In genomic region chr11:9565822-9566560, GRCh38 we compare ENCODE assay signal across 1 cellular context.
A peak's percentile ranks its signal among the peaks of the same experiment; 100 is the strongest.
TF ChIP-seq lines count a peak whose summit lies in the region.

No MANE protein-coding gene starts in this region.

TF ChIP-seq in HepG2, 621 proteins besides CTCF, POLR2A, EP300 and RAD21 (continued from another document and continues in another):
- no peak for TF ChIP-seq ZNF7 (CRISPR knock-in tag; IDR thresholded peaks at IDR 0.05)
- TF ChIP-seq, protein P1, sequence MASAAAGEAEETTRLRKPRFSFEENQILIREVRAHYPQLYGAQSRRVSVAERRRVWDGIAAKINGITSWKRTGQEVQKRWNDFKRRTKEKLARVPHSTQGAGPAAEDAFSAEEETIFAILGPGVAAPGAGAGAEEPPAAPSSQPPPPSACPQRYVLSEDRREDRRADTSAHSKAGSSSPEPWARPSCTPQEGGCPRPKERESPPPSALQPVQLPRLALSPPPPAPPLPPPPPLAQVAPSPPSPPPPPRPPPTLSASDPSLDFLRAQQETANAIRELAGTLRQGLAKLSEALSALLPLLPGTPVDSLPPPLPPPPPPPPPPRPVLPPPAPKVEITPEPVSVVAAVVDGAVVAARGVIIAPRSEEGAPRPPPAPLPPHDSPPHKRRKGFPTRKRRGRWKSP (CRISPR knock-in tag; IDR thresholded peaks at IDR 0.05) = no peak
- TF ChIP-seq, protein P2, sequence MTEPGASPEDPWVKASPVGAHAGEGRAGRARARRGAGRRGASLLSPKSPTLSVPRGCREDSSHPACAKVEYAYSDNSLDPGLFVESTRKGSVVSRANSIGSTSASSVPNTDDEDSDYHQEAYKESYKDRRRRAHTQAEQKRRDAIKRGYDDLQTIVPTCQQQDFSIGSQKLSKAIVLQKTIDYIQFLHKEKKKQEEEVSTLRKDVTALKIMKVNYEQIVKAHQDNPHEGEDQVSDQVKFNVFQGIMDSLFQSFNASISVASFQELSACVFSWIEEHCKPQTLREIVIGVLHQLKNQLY (CRISPR knock-in tag; IDR thresholded peaks at IDR 0.05) = 0 out of 2 replicates have a peak, but pooled peaks have one; percentile 23
- TF ChIP-seq AGO2 (optimal IDR thresholded peaks at IDR 0.05; ENCODE audit: low read depth, low read length) = no peak
- no peak for TF ChIP-seq PHF8 (CRISPR knock-in tag; IDR thresholded peaks at IDR 0.05)
- peak; percentile 99 for TF ChIP-seq FOSL2 (CRISPR knock-in tag; IDR thresholded peaks at IDR 0.05)
- TF ChIP-seq FUBP1 (CRISPR knock-in tag; IDR thresholded peaks at IDR 0.05; ENCODE audit: borderline replicate concordance) = no peak
- peak; percentile 85; the same call in 1 of the 3 replicates for TF ChIP-seq MXI1 (IDR thresholded peaks at IDR 0.05; ENCODE audit: borderline replicate concordance, low read depth, low read length)
- 0 out of 2 replicates have a peak, but pooled peaks have one; percentile 63 for TF ChIP-seq KLF9 (CRISPR knock-in tag; IDR thresholded peaks at IDR 0.05; ENCODE audit: low read depth)
- peak; percentile 48; the same call in 1 of the 2 replicates for TF ChIP-seq KLF6 (CRISPR knock-in tag; IDR thresholded peaks at IDR 0.05)
- peak; percentile 50; the same call in 1 of the 2 replicates for TF ChIP-seq ZNF614 (CRISPR knock-in tag; IDR thresholded peaks at IDR 0.05; ENCODE audit: borderline replicate concordance)
- TF ChIP-seq MED1 (CRISPR knock-in tag; IDR thresholded peaks at IDR 0.05) = peak; percentile 92
- TF ChIP-seq ETV5 (CRISPR knock-in tag; IDR thresholded peaks at IDR 0.05; ENCODE audit: borderline replicate concordance) = peak; percentile 84
- TF ChIP-seq HOXD1 (CRISPR knock-in tag; IDR thresholded peaks at IDR 0.05) = no peak
- TF ChIP-seq, protein P3, sequence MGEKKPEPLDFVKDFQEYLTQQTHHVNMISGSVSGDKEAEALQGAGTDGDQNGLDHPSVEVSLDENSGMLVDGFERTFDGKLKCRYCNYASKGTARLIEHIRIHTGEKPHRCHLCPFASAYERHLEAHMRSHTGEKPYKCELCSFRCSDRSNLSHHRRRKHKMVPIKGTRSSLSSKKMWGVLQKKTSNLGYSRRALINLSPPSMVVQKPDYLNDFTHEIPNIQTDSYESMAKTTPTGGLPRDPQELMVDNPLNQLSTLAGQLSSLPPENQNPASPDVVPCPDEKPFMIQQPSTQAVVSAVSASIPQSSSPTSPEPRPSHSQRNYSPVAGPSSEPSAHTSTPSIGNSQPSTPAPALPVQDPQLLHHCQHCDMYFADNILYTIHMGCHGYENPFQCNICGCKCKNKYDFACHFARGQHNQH (CRISPR knock-in tag; IDR thresholded peaks at IDR 0.05) = peak; percentile 74; the same call in 1 of the 2 replicates
- no peak for TF ChIP-seq CHCHD3 (CRISPR knock-in tag; IDR thresholded peaks at IDR 0.05)
- TF ChIP-seq MTA3 (CRISPR knock-in tag; IDR thresholded peaks at IDR 0.05) = no peak
- peak in 1 of 2 experiments; percentile 23; a peak in 1 of 4 replicates for TF ChIP-seq ATF4 (CRISPR knock-in tag; IDR thresholded peaks at IDR 0.05)
- 0 out of 2 replicates have a peak, but pooled peaks have one; percentile 26 for TF ChIP-seq MYC (CRISPR knock-in tag; IDR thresholded peaks at IDR 0.05; ENCODE audit: borderline replicate concordance)
- no peak for TF ChIP-seq RFXANK (CRISPR knock-in tag; IDR thresholded peaks at IDR 0.05)
- TF ChIP-seq ZMAT5 (CRISPR knock-in tag; IDR thresholded peaks at IDR 0.05; ENCODE audit: borderline replicate concordance, low read depth) = no peak
- peak; percentile 87 for TF ChIP-seq ARID5B (CRISPR knock-in tag; IDR thresholded peaks at IDR 0.05)
- TF ChIP-seq ZNF33A (CRISPR knock-in tag; IDR thresholded peaks at IDR 0.05; ENCODE audit: borderline replicate concordance) = no peak
- no peak for TF ChIP-seq CHD4 (IDR thresholded peaks at IDR 0.05; ENCODE audit: borderline replicate concordance, low read length)
- TF ChIP-seq ZNF230 (CRISPR knock-in tag; IDR thresholded peaks at IDR 0.05) = no peak
- no peak for TF ChIP-seq CBX2 (IDR thresholded peaks at IDR 0.05; ENCODE audit: low read depth, low read length)
- TF ChIP-seq CBX2 (CRISPR knock-in tag; IDR thresholded peaks at IDR 0.05; ENCODE audit: low read depth) = no peak
- TF ChIP-seq, protein P4, sequence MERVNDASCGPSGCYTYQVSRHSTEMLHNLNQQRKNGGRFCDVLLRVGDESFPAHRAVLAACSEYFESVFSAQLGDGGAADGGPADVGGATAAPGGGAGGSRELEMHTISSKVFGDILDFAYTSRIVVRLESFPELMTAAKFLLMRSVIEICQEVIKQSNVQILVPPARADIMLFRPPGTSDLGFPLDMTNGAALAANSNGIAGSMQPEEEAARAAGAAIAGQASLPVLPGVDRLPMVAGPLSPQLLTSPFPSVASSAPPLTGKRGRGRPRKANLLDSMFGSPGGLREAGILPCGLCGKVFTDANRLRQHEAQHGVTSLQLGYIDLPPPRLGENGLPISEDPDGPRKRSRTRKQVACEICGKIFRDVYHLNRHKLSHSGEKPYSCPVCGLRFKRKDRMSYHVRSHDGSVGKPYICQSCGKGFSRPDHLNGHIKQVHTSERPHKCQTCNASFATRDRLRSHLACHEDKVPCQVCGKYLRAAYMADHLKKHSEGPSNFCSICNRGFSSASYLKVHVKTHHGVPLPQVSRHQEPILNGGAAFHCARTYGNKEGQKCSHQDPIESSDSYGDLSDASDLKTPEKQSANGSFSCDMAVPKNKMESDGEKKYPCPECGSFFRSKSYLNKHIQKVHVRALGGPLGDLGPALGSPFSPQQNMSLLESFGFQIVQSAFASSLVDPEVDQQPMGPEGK (CRISPR knock-in tag; IDR thresholded peaks at IDR 0.05) = no peak
- TF ChIP-seq ZNF777 (CRISPR knock-in tag; IDR thresholded peaks at IDR 0.05) = no peak
- TF ChIP-seq RFXAP (CRISPR knock-in tag; IDR thresholded peaks at IDR 0.05; ENCODE audit: borderline replicate concordance) = no peak
- 0 out of 2 replicates have a peak, but pooled peaks have one; percentile 51 for TF ChIP-seq PRDM15 (CRISPR knock-in tag; IDR thresholded peaks at IDR 0.05)
- TF ChIP-seq, protein P5, sequence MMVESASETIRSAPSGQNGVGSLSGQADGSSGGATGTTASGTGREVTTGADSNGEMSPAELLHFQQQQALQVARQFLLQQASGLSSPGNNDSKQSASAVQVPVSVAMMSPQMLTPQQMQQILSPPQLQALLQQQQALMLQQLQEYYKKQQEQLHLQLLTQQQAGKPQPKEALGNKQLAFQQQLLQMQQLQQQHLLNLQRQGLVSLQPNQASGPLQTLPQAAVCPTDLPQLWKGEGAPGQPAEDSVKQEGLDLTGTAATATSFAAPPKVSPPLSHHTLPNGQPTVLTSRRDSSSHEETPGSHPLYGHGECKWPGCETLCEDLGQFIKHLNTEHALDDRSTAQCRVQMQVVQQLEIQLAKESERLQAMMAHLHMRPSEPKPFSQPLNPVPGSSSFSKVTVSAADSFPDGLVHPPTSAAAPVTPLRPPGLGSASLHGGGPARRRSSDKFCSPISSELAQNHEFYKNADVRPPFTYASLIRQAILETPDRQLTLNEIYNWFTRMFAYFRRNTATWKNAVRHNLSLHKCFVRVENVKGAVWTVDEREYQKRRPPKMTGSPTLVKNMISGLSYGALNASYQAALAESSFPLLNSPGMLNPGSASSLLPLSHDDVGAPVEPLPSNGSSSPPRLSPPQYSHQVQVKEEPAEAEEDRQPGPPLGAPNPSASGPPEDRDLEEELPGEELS (CRISPR knock-in tag; IDR thresholded peaks at IDR 0.05) = peak; percentile 92
- peak; percentile 90; the same call in 1 of the 2 replicates for TF ChIP-seq ZNF101 (CRISPR knock-in tag; IDR thresholded peaks at IDR 0.05; ENCODE audit: borderline replicate concordance, low read depth)
- TF ChIP-seq KDM2A (CRISPR knock-in tag; IDR thresholded peaks at IDR 0.05; ENCODE audit: borderline replicate concordance, low read depth) = 0 out of 2 replicates have a peak, but pooled peaks have one; percentile 25
- no peak for TF ChIP-seq TMF1 (CRISPR knock-in tag; IDR thresholded peaks at IDR 0.05; ENCODE audit: low read depth)
- TF ChIP-seq, protein P6, sequence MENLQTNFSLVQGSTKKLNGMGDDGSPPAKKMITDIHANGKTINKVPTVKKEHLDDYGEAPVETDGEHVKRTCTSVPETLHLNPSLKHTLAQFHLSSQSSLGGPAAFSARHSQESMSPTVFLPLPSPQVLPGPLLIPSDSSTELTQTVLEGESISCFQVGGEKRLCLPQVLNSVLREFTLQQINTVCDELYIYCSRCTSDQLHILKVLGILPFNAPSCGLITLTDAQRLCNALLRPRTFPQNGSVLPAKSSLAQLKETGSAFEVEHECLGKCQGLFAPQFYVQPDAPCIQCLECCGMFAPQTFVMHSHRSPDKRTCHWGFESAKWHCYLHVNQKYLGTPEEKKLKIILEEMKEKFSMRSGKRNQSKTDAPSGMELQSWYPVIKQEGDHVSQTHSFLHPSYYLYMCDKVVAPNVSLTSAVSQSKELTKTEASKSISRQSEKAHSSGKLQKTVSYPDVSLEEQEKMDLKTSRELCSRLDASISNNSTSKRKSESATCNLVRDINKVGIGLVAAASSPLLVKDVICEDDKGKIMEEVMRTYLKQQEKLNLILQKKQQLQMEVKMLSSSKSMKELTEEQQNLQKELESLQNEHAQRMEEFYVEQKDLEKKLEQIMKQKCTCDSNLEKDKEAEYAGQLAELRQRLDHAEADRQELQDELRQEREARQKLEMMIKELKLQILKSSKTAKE (CRISPR knock-in tag; IDR thresholded peaks at IDR 0.05; ENCODE audit: borderline replicate concordance) = peak; percentile 71; the same call in 1 of the 2 replicates
- TF ChIP-seq ZMYM2 (CRISPR knock-in tag; IDR thresholded peaks at IDR 0.05) = no peak
- peak; percentile 48; the same call in 1 of the 2 replicates for TF ChIP-seq ZNF652 (CRISPR knock-in tag; IDR thresholded peaks at IDR 0.05; ENCODE audit: borderline replicate concordance, low read depth)
- peak; percentile 74; the same call in 1 of the 2 replicates for TF ChIP-seq SOX13 (IDR thresholded peaks at IDR 0.05)
- peak in 1 of 2 experiments; percentile 86; a peak in 2 of 4 replicates for TF ChIP-seq SOX13 (CRISPR knock-in tag; conservative IDR thresholded peaks at IDR 0.05 in 1 of 2, IDR thresholded peaks at IDR 0.05 in 1 of 2)
